Comparison of ENCODE assay signal across 2 cellular contexts in genomic region chr14:49677643-49678042, GRCh38.
TF ChIP-seq lines count a peak whose summit lies in the region.

No MANE protein-coding gene starts in this region.

TF ChIP-seq in GM23338, 12 proteins besides CTCF, POLR2A, EP300 and RAD21:
- no peak for TF ChIP-seq ZNF114 (CRISPR knock-in tag; IDR thresholded peaks at IDR 0.05)
- no peak for TF ChIP-seq CREB1 (CRISPR knock-in tag; IDR thresholded peaks at IDR 0.05; ENCODE audit: low read depth)
- TF ChIP-seq ZNF331 (CRISPR knock-in tag; IDR thresholded peaks at IDR 0.05; ENCODE audit: low read depth), result no peak
- no peak for TF ChIP-seq EZH2 (IDR thresholded peaks at IDR 0.05; ENCODE audit: low read depth, unreplicated experiment)
- no peak for TF ChIP-seq STAT1 (IDR thresholded peaks at IDR 0.05; ENCODE audit: unreplicated experiment)
- no peak for TF ChIP-seq ETS1 (IDR thresholded peaks at IDR 0.05)
- no peak for TF ChIP-seq POLR2AphosphoS5 (IDR thresholded peaks at IDR 0.05; ENCODE audit: low read depth)
- no peak for TF ChIP-seq REST (IDR thresholded peaks at IDR 0.05; ENCODE audit: unreplicated experiment)
- no peak for TF ChIP-seq ZNF462 (CRISPR knock-in tag; IDR thresholded peaks at IDR 0.05)
TF ChIP-seq in GM23338: peak in this region for 0.

TF ChIP-seq in K562, 482 proteins besides CTCF, POLR2A, EP300 and RAD21:
- TF ChIP-seq MAX (CRISPR knock-in tag; IDR thresholded peaks at IDR 0.05), result no peak
- TF ChIP-seq RAD51 (IDR thresholded peaks at IDR 0.05; ENCODE audit: borderline replicate concordance, low read depth), result no peak
- TF ChIP-seq SIN3B (IDR thresholded peaks at IDR 0.05; ENCODE audit: low read depth), result no peak
- TF ChIP-seq DMBX1 (CRISPR knock-in tag; IDR thresholded peaks at IDR 0.05; ENCODE audit: borderline replicate concordance), result no peak
- no peak for TF ChIP-seq PPARD (CRISPR knock-in tag; IDR thresholded peaks at IDR 0.05)
- TF ChIP-seq WHSC1 (IDR thresholded peaks at IDR 0.05; ENCODE audit: low read length), result no peak
- no peak for TF ChIP-seq RBM22 (IDR thresholded peaks at IDR 0.05; ENCODE audit: low read depth, low read length, poor library complexity, severe bottlenecking)
- TF ChIP-seq RREB1 (CRISPR knock-in tag; IDR thresholded peaks at IDR 0.05), result no peak
